ENCODE assay signal across 1 cellular context in the genomic region with DNA sequence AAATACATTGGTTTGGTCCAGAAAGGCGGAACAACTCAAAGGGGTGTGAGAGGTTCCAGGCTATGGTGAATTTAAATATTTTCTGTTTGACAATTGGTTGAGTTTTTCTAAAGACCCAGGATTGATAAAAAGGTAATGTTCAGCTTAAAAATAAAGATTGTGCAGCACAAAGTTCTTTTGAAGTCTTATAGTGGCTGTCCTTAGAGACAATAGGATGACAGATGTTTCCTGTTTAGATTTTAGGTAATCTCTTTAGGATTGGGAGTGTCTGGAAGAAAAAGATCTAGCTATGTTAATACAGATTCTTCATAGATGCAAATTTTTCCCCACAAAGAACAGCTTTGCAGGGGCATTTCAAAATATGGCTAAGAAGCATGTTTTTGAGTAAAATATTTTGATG.
TF ChIP-seq lines count a peak whose summit lies in the region.

No MANE protein-coding gene starts in this region.

TF ChIP-seq in IMR-90, 13 proteins besides CTCF, POLR2A, EP300 and RAD21 (continued from another document):
- TF ChIP-seq, protein P1, sequence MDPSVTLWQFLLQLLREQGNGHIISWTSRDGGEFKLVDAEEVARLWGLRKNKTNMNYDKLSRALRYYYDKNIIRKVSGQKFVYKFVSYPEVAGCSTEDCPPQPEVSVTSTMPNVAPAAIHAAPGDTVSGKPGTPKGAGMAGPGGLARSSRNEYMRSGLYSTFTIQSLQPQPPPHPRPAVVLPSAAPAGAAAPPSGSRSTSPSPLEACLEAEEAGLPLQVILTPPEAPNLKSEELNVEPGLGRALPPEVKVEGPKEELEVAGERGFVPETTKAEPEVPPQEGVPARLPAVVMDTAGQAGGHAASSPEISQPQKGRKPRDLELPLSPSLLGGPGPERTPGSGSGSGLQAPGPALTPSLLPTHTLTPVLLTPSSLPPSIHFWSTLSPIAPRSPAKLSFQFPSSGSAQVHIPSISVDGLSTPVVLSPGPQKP (IDR thresholded peaks at IDR 0.05; ENCODE audit: borderline replicate concordance, low read depth, low read length) = no peak
- no peak for TF ChIP-seq CHD1 (IDR thresholded peaks at IDR 0.05; ENCODE audit: low read depth, low read length)
TF ChIP-seq in IMR-90: peak in this region for 0.
